Comparison of ENCODE assay signal across 13 cellular contexts in the genomic region with DNA sequence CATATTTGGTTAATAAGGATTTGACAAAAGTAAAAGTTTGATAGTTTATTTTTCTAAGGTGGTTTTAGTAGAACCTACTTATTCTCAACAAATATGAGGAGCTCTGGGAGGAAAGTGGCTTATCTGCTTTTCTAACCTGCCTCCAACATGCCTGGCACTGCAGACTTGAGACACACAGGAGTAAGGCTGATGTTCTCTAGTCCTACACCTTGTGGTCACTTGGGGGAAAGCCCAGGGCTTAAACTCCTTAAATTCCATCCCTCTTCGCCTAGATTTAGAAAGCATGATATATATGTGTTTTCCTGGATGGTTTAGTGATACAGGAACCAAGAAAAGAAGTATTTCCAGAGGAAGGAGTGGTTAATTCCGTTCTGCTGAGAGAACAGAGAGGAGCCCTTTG. TPM values are rescaled to one million over a fixed set of nuclear protein-coding genes. Genes with fewer than 3 reads are reported as not detected.
"Had no signal": no experiment of that assay in that cellular context is flagged by ENCODE, and none has a peak within 500 bp of the region (broad histone marks: within the 10 kb centered on the region; RNA-seq: fewer than 3 reads in every experiment).

No MANE protein-coding gene starts in this region.

- H3K27me3 ChIP-seq: upper lobe of right lung had no signal

- H3K36me3 ChIP-seq: upper lobe of right lung had no signal

- ATAC-seq: activated T-helper 17 cell treated with anti-CD3 and anti-CD28 coated beads, Interleukin-2, amount 50 U/mL, for 72 hours; effector memory CD8-positive, alpha-beta T cell; T-helper 17 cell; upper lobe of right lung had no signal

- H3K27ac ChIP-seq: upper lobe of right lung had no signal

- DNase-seq: activated CD4-positive, alpha-beta T cell treated with anti-CD3 and anti-CD28 coated beads, Interleukin-2, amount 50 U/mL, for 1 hour; activated CD4-positive, CD25-positive, alpha-beta regulatory T cell; activated naive CD4-positive, alpha-beta T cell treated with anti-CD3 and anti-CD28 coated beads for 36 hours; activated T-cell treated with anti-CD3 and anti-CD28 coated beads for 4 hours; central memory CD4-positive, alpha-beta T cell; effector memory CD8-positive, alpha-beta T cell; hypothalamus; stimulated activated CD4-positive, alpha-beta T cell treated with anti-CD3 and anti-CD28 coated beads, Interleukin-12 subunit alpha, Interleukin-12 subunit beta, amount 100 ng/mL, for 4 hours; stimulated activated CD4-positive, alpha-beta T cell treated with anti-CD3 and anti-CD28 coated beads, Interleukin-4, amount 100 ng/mL, for 24 hours; T-helper 17 cell; upper lobe of right lung had no signal

- H3K4me3 ChIP-seq: upper lobe of right lung had no signal

- H3K9me3 ChIP-seq: upper lobe of right lung had no signal

- H3K4me1 ChIP-seq: upper lobe of right lung had no signal

RNA-seq across cellular contexts. Expression of a gene that starts 39.9 kb away (rescaled TPM):
- total RNA-seq: activated CD8-positive, alpha-beta memory T cell treated with anti-CD3 and anti-CD28 coated beads for 36 hours; activated naive CD4-positive, alpha-beta T cell treated with anti-CD3 and anti-CD28 coated beads for 36 hours; activated T-helper 17 cell treated with anti-CD3 and anti-CD28 coated beads, Interleukin-2, amount 50 U/mL, for 72 hours; T-helper 17 cell had no signal
